8 cellular contexts compared by ENCODE assay signal in genomic region chr11:71453021-71453910, GRCh38. TPM values are rescaled to one million over a fixed set of nuclear protein-coding genes. Genes with fewer than 3 reads are reported as not detected.
DNase-seq lines count a peak whose midpoint lies in the region; ATAC-seq, FAIRE-seq and TF ChIP-seq lines count a peak whose summit lies in the region.

Gene NADSYN1, plus strand, starts transcription at chr11:71453203. Its CDS starts 94 bp downstream, at chr11:71453297.

- FAIRE-seq in kidney (lab: Jason Lieb, UNC), result no peak

- DNase-seq in A673 (ENCODE audit: low spot score) (peak; percentile 97), NCI-H460 (ENCODE audit: extremely low read depth, low read depth) (peak; percentile 90), cerebellar cortex (ENCODE audit: low spot score) (peak; percentile 95), kidney (peak; percentile 99)
- DNase-seq in activated CD4-positive, CD25-positive, alpha-beta regulatory T cell treated with anti-CD3 and anti-CD28 coated beads, Interleukin-2, amount 50 U/mL, for 72 hours, result peak; percentile 96
- DNase-seq in stimulated activated CD4-positive, alpha-beta T cell treated with anti-CD3 and anti-CD28 coated beads, Interleukin-15, amount 100 ng/mL, for 1 hour (ENCODE audit: low read depth in 1 of 2, low spot score in 1 of 2), result peak; percentile 88 to 94

- peaks cover 17% of the 10 kb centered on the region for H3K36me3 ChIP-seq in A673 (ENCODE audit: insufficient read depth, low read length, poor library complexity, severe bottlenecking)
- peaks cover 13% of the 10 kb centered on the region in 2 donors for H3K36me3 ChIP-seq in kidney (ENCODE audit: control insufficient read depth in 1 of 2, insufficient read depth in 2 of 2, low read length in 2 of 2)

- H3K9me3 ChIP-seq in A673 (ENCODE audit: low read depth, low read length, poor library complexity, severe bottlenecking), result no peaks in the 10 kb centered on the region
- no peaks in the 10 kb centered on the region for H3K9me3 ChIP-seq in kidney (ENCODE audit: control insufficient read depth in 1 of 2, low read length in 2 of 2)

- no peaks in the 10 kb centered on the region for H3K27me3 ChIP-seq in A673 (replicated peaks; ENCODE audit: insufficient read depth, low read depth, low read length, poor library complexity)

- intact Hi-C loops in A673 (cut with micrococcal nuclease; ENCODE audit: unreplicated experiment) (no loop called here), kidney (cut with DNase I) (no loop called here)

- H3K4me1 ChIP-seq in A673 (ENCODE audit: insufficient read depth, low read length, poor library complexity, severe bottlenecking) (peaks cover 29% of the 10 kb centered on the region), kidney (ENCODE audit: control insufficient read depth in 1 of 2, insufficient read depth in 1 of 2, low read depth in 1 of 2, low read length in 2 of 2) (peaks cover 16 to 18% of the 10 kb centered on the region in 2 donors)

- peak within 1 kb of the TSS; percentile 47 to 92 for H3K9ac ChIP-seq in kidney (ENCODE audit: low read length in 2 of 2)

- POLR2A ChIA-PET in A673 (lab: Charles Lee; ENCODE audit: low non-redundant PET), result interaction anchor here (0.7 to 1.0 kb wide), 2 partner anchors 23 to 136 kb away, joined by 4 to 5 read pairs; no protein-coding TSS in a partner anchor

- CTCF ChIA-PET in A673 (lab: Charles Lee), result interaction anchor here (0.6 to 1.7 kb wide), 4 partner anchors 72 to 127 kb away, joined by 3 to 11 read pairs (median 6); no protein-coding TSS in a partner anchor

- BruUV-seq in A673 (replicated peaks; lab: Mats Ljungman, UMichigan), result no TSS peak

- H3K4me3 ChIP-seq in A673 (ENCODE audit: low read depth, low read length, poor library complexity, severe bottlenecking) (peak within 1 kb of the TSS; percentile 85), kidney (ENCODE audit: low read length in 2 of 2) (peak within 1 kb of the TSS; percentile 80 to 87)

- peak; percentile 57 for ATAC-seq in GM18909 (IDR thresholded peaks at IDR 0.05; ENCODE audit: poor library complexity, unreplicated experiment)
- ATAC-seq in HG03280 (IDR thresholded peaks at IDR 0.05; ENCODE audit: unreplicated experiment), result peak; percentile 67

- TF ChIP-seq CTCF in A673 (conservative IDR thresholded peaks at IDR 0.05; ENCODE audit: low read depth, low read length), result no peak
- TF ChIP-seq CTCF in kidney (IDR thresholded peaks at IDR 0.05; ENCODE audit: borderline replicate concordance, extremely low read depth, insufficient read depth), result no peak

- H3K27ac ChIP-seq in A673 (ENCODE audit: low read depth, low read length, poor library complexity, severe bottlenecking) (peak within 1 kb of the TSS; percentile 66), kidney (ENCODE audit: low read depth in 2 of 2, low read length in 2 of 2) (peak within 1 kb of the TSS; percentile 54 to 91)

RNA-seq across cellular contexts. Expression of gene NADSYN1, which starts in this region (rescaled TPM):
- total RNA-seq in A673 (2021), result 35.5 and 46.7 TPM in 2 replicates
- total RNA-seq in NCI-H460 (2014; rRNA removed; shearing (Covaris generic)), result 41.9 and 54.3 TPM in 2 replicates
- polyA plus RNA-seq in NCI-H460 (2014; cell fraction: nucleus; rRNA removed), result 222 and 280 TPM in 2 replicates
- total RNA-seq in kidney, result 72.9 TPM
- polyA plus RNA-seq in kidney (ENCODE audit: insufficient read depth, low read depth, low replicate concordance), result 34.9 TPM

Comparison
In these comparisons a context has a peak if more than half of its experiments do, and no peak if none do; other contexts are left out.
1. Peak in every context shown above with its lines: DNase-seq, ATAC-seq, H3K4me3 ChIP-seq and H3K27ac ChIP-seq.